In the genomic region with DNA sequence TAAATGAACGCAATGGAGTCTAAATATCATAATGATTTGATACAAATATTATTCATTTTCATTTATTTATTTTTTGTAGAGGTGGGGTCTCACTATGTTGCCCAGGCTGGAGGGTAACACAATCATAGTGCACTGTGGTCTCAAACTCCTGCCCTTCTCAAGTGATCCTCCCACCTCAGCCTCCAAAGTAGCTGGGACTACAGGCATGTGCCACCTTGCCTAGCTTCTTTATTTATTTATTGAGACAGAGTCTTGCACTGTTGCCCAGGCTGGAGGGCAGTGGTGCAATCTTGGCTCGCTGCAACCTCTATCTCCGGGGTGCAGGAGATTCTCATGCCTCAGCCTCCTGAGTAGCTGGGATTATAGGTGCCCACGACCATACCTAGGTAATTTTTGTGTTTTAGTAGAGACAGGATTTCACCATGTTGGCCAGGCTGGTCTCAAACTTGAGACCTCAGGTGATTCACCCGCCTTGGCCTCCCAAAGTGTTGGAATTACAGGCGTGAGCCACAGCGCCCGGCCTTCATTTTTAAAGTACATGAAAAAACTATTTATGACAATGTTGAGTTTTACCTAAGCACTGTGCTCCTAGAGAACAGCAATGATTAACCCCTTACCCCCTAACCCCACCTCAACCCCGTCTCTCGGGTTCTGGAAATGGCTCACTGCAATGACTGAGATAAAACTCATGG, we compare ENCODE assay signal across 32 cellular contexts. TPM values are rescaled to one million over a fixed set of nuclear protein-coding genes. Genes with fewer than 3 reads are reported as not detected.
"Had no signal": no experiment of that assay in that cellular context is flagged by ENCODE, and none has a peak within 500 bp of the region (broad histone marks: within the 10 kb centered on the region; RNA-seq: fewer than 3 reads in every experiment).

No MANE protein-coding gene starts in this region.

- ATAC-seq: activated CD4-positive, alpha-beta T cell treated with anti-CD3 and anti-CD28 coated beads for 36 hours; activated CD4-positive, CD25-positive, alpha-beta regulatory T cell treated with anti-CD3 and anti-CD28 coated beads, Interleukin-2, amount 50 U/mL, for 24 hours; PC-3 had no signal

- H3K9me3 Mint-ChIP-seq: activated CD4-positive, alpha-beta memory T cell treated with anti-CD3 and anti-CD28 coated beads, Interleukin-2, amount 10 ng/mL, durations not matched to agents 7 days and 5 days; activated naive CD4-positive, alpha-beta T cell treated with anti-CD3 and anti-CD28 coated beads, Interleukin-2, amount 50 U/mL, for 24 hours; activated naive CD8-positive, alpha-beta T cell treated with anti-CD3 and anti-CD28 coated beads, Interleukin-2, amount 10 ng/mL, durations not matched to agents 7 days and 5 days; activated T-cell treated with anti-CD3 and anti-CD28 coated beads, Interleukin-2, amount 50 U/mL, for 24 hours; activated T-helper 2 cell treated with anti-CD3 and anti-CD28 coated beads, Interferon-gamma antibody, Interleukin-2, Interleukin-4, amounts not matched to agents 10 μg/mL and 5 μg/mL and 100 μg/mL, durations not matched to agents 14 hours and 24 hours and 36 hours; central memory CD8-positive, alpha-beta T cell; T-helper 1 cell treated with Interleukin-12 subunit alpha and Interleukin-12 subunit beta and Interleukin-4 antibody, amounts not matched to agents 30 μg/mL and 1 μg/mL, for 36 hours; T-helper 2 cell treated with Interferon-gamma antibody and Interleukin-4, amounts not matched to agents 5 μg/mL and 100 μg/mL, for 36 hours had no signal

- FAIRE-seq: TTC549 had no signal

- H3K4me3 ChIP-seq: ascending aorta, cardiac muscle cell, Peyer's patch, SJSA1 had no signal

- H3K27me3 Mint-ChIP-seq: activated naive CD4-positive, alpha-beta T cell treated with anti-CD3 and anti-CD28 coated beads, Interleukin-2, amount 50 U/mL, for 24 hours had no signal

- H3K27me3 ChIP-seq: ascending aorta, cardiac muscle cell, Peyer's patch, SJSA1 had no signal

- DNase-seq: activated CD4-positive, alpha-beta memory T cell treated with anti-CD3 and anti-CD28 coated beads, Interleukin-2, amount 10 ng/mL, durations not matched to agents 7 days and 5 days; activated CD4-positive, alpha-beta T cell treated with anti-CD3 and anti-CD28 coated beads for 36 hours; activated CD4-positive, alpha-beta T cell treated with anti-CD3 and anti-CD28 coated beads, Interleukin-2, amount 50 U/mL, for 1 hour; activated gamma-delta T cell; activated naive CD4-positive, alpha-beta T cell treated with Interleukin-2 at 50 U/mL for 16 hours; activated naive CD8-positive, alpha-beta T cell treated with anti-CD3 and anti-CD28 coated beads, Interleukin-2, amount 10 ng/mL, durations not matched to agents 7 days and 5 days; activated T-cell treated with anti-CD3 and anti-CD28 coated beads, Interleukin-2, amount 50 U/mL, for 24 hours; amygdala; Karpas-422; NCI-H1048; NCI-H1105 treated with DMSO at 0.1 percent for 48 hours; NCI-H1436; NCI-H1694; NCI-H1930; NCI-H2081 treated with DMSO at 0.1 percent for 48 hours; NCI-H345; NCI-H524 treated with DMSO at 0.1 percent for 48 hours; PC-3; Peyer's patch; RPMI8226; SHP77 treated with DMSO at 0.1 percent for 48 hours; SK-N-SH had no signal

- H3K4me2 ChIP-seq: SK-N-SH had no signal

- H3K36me3 ChIP-seq: ascending aorta, cardiac muscle cell, Peyer's patch had no signal

- H3K9me3 ChIP-seq: ascending aorta, Peyer's patch, SJSA1, SK-N-SH had no signal

- H3K9ac ChIP-seq: SK-N-SH had no signal

- H3K27ac Mint-ChIP-seq: activated CD4-positive, alpha-beta memory T cell treated with anti-CD3 and anti-CD28 coated beads, Interleukin-2, amount 10 ng/mL, durations not matched to agents 7 days and 5 days; activated CD4-positive, alpha-beta T cell treated with anti-CD3 and anti-CD28 coated beads for 36 hours; activated naive CD4-positive, alpha-beta T cell treated with anti-CD3 and anti-CD28 coated beads, Interleukin-2, amount 50 U/mL, for 24 hours; activated naive CD8-positive, alpha-beta T cell treated with anti-CD3 and anti-CD28 coated beads, Interleukin-2, amount 10 ng/mL, durations not matched to agents 7 days and 5 days; activated T-cell treated with anti-CD3 and anti-CD28 coated beads, Interleukin-2, amount 50 U/mL, for 24 hours; activated T-helper 2 cell treated with anti-CD3 and anti-CD28 coated beads, Interferon-gamma antibody, Interleukin-2, Interleukin-4, amounts not matched to agents 10 μg/mL and 5 μg/mL and 100 μg/mL, durations not matched to agents 14 hours and 24 hours and 36 hours; T-helper 1 cell treated with Interleukin-12 subunit alpha and Interleukin-12 subunit beta and Interleukin-4 antibody, amounts not matched to agents 30 μg/mL and 1 μg/mL, for 36 hours; T-helper 2 cell treated with Interferon-gamma antibody and Interleukin-4, amounts not matched to agents 5 μg/mL and 100 μg/mL, for 36 hours had no signal

- H3K27ac ChIP-seq: ascending aorta, cardiac muscle cell, Peyer's patch, SJSA1 had no signal

- H3K4me3 Mint-ChIP-seq: activated CD4-positive, alpha-beta memory T cell treated with anti-CD3 and anti-CD28 coated beads, Interleukin-2, amount 10 ng/mL, durations not matched to agents 7 days and 5 days; activated CD4-positive, alpha-beta T cell treated with anti-CD3 and anti-CD28 coated beads for 36 hours; activated naive CD4-positive, alpha-beta T cell treated with anti-CD3 and anti-CD28 coated beads, Interleukin-2, amount 50 U/mL, for 24 hours; activated naive CD8-positive, alpha-beta T cell treated with anti-CD3 and anti-CD28 coated beads, Interleukin-2, amount 10 ng/mL, durations not matched to agents 7 days and 5 days; activated T-cell treated with anti-CD3 and anti-CD28 coated beads, Interleukin-2, amount 50 U/mL, for 24 hours; central memory CD8-positive, alpha-beta T cell; T-helper 1 cell treated with Interleukin-12 subunit alpha and Interleukin-12 subunit beta and Interleukin-4 antibody, amounts not matched to agents 30 μg/mL and 1 μg/mL, for 36 hours; T-helper 2 cell treated with Interferon-gamma antibody and Interleukin-4, amounts not matched to agents 5 μg/mL and 100 μg/mL, for 36 hours had no signal

RNA-seq across cellular contexts. Expression of a gene that starts 21.6 kb away (rescaled TPM):
- polyA plus RNA-seq: cardiac muscle cell had no signal
